Comparison of ENCODE assay signal across 9 cellular contexts in the genomic region with DNA sequence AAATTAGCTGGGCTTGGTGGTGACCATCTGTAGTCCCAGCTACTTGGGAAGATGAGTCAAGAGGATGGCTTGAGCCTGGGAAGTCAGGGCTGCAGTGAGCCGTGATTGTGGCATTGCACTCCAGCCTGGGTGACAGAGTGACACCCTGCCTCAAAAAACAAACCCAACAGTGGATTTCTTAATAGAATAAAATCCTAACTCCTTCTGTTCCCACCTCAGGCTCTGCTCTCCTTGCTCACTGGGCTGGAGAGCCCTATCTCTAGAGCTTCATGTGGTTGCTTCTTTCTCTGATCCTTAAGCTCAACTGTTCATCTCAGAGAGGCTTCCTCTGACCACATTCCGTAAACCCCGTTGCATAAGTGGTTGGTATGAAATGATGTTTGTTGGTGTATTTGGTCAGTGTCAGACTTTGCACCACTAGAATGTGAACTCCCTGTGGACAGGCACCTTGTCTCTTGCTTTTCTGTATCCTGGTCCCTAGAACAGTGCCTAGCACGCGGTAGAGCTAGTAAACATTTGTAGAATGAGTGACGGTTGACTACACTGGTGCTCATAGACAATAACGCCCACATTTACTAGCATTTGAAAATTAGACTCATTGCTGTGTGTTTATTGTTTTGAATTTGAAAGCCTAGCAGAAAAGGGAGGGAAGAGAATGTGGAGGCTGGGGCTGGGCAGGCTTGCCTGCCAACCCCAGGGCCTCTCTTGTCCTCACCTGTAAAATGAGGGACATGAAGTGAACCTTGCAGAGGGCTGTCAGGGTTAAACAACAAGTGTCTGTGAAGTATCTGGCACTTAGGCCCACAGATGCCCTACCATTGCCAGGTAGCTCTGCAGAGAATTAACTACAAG. TPM values are rescaled to one million over a fixed set of nuclear protein-coding genes. Genes with fewer than 3 reads are reported as not detected.
A peak's percentile ranks its signal among the peaks of the same experiment; 100 is the strongest.
DNase-seq lines count a peak whose midpoint lies in the region; ATAC-seq, FAIRE-seq and TF ChIP-seq lines count a peak whose summit lies in the region.
"Had no signal": no experiment of that assay in that cellular context is flagged by ENCODE, and none has a peak within 500 bp of the region (broad histone marks: within the 10 kb centered on the region; RNA-seq: fewer than 3 reads in every experiment).

No MANE protein-coding gene starts in this region.

- peak overlapping the region; percentile 41 for H3K27ac ChIP-seq in mesodermal cell (ENCODE audit: low read depth, low read length, severe bottlenecking)

- CTCF ChIA-PET in HEK293T (lab: Yijun Ruan, JAX), result interaction anchor here (0.7 to 1.0 kb wide), 2 partner anchors 34 to 239 kb away, joined by 4 read pairs; no protein-coding TSS in a partner anchor

- peaks cover 55% of the 10 kb centered on the region for H3K36me3 ChIP-seq in mesodermal cell (ENCODE audit: control insufficient read depth, insufficient read depth, low read length)

- no peaks in the 10 kb centered on the region for H3K9me3 Mint-ChIP-seq in activated naive CD4-positive, alpha-beta T cell treated with anti-CD3 and anti-CD28 coated beads, Interleukin-2, amount 50 U/mL, for 72 hours

- DNase-seq in AG10803 (ENCODE audit: low read depth) (peak; percentile 67), GF-D8 (lab: John Stamatoyannopoulos, UW) (peak; percentile 31), HEK293T (ENCODE audit: extremely low spot score) (no peak), RCC 7860 (ENCODE audit: low spot score) (no peak), D341Med (ENCODE audit: low spot score) (no peak)
- DNase-seq in activated naive CD4-positive, alpha-beta T cell treated with anti-CD3 and anti-CD28 coated beads, Interleukin-2, amount 50 U/mL, for 72 hours (ENCODE audit: low spot score in 2 of 2), result no peak

- no peak for ATAC-seq in activated naive CD4-positive, alpha-beta T cell treated with anti-CD3 and anti-CD28 coated beads, Interleukin-2, amount 50 U/mL, for 72 hours
- ATAC-seq in HG03025 (IDR thresholded peaks at IDR 0.05; ENCODE audit: low FRiP score, unreplicated experiment), result no peak

- H3K9me3 ChIP-seq in mesodermal cell (ENCODE audit: control insufficient read depth, low read length), result no peaks in the 10 kb centered on the region

- 100% methylated on average over 1 to 5 of the region's 7 CpGs for WGBS in mesodermal cell (ENCODE audit: insufficient coverage in 2 of 2), 2 experiments

- peak overlapping the region; percentile 32 to 83 for H3K27ac Mint-ChIP-seq in activated naive CD4-positive, alpha-beta T cell treated with anti-CD3 and anti-CD28 coated beads, Interleukin-2, amount 50 U/mL, for 72 hours

- H3K4me1 ChIP-seq in mesodermal cell (ENCODE audit: control insufficient read depth, insufficient read depth, low read length, poor library complexity, severe bottlenecking), result peaks cover 35% of the 10 kb centered on the region

- peaks cover 18 to 33% of the 10 kb centered on the region in 2 donors for H3K36me3 Mint-ChIP-seq in activated naive CD4-positive, alpha-beta T cell treated with anti-CD3 and anti-CD28 coated beads, Interleukin-2, amount 50 U/mL, for 72 hours

- FAIRE-seq in RCC 7860 (lab: Jason Lieb, UNC), result no peak
- FAIRE-seq: bronchial epithelial cell had no signal

- no peak for TF ChIP-seq CTCF in AG10803 (conservative IDR thresholded peaks at IDR 0.05; ENCODE audit: low read length)

- H3K4me3 ChIP-seq in AG10803 (ENCODE audit: low read length) (no peak overlapping the region), mesodermal cell (ENCODE audit: extremely low read depth, insufficient read depth, low read length, poor library complexity, severe bottlenecking) (no peak overlapping the region)

- POLR2A ChIA-PET in HEK293T (lab: Yijun Ruan, JAX), result no interaction called here

TF ChIP-seq in HEK293T, 16 proteins besides CTCF, POLR2A, EP300 and RAD21:
- TF ChIP-seq ELF4 (IDR thresholded peaks at IDR 0.05), result no peak
- no peak for TF ChIP-seq TARDBP (IDR thresholded peaks at IDR 0.05)

RNA-seq across cellular contexts. Expression of a gene that starts 4.2 kb away (rescaled TPM):
- 100 to 1,000 TPM; 106 to 142 TPM for total RNA-seq in activated naive CD4-positive, alpha-beta T cell treated with anti-CD3 and anti-CD28 coated beads, Interleukin-2, amount 50 U/mL, for 72 hours
- 113 TPM for polyA plus RNA-seq in mesodermal cell (2013, experiment 1 of 2)
- 115 TPM for polyA plus RNA-seq in mesodermal cell (2013, experiment 2 of 2)

RNA-seq across cellular contexts. Expression of a gene that starts 34.8 kb away (rescaled TPM):
- under 1 TPM; 0.52 to 0.70 TPM for total RNA-seq in activated naive CD4-positive, alpha-beta T cell treated with anti-CD3 and anti-CD28 coated beads, Interleukin-2, amount 50 U/mL, for 72 hours
- not detected for polyA plus RNA-seq in mesodermal cell (2013, experiment 1 of 2)
- polyA plus RNA-seq in mesodermal cell (2013, experiment 2 of 2), result not detected

Comparison
In these comparisons a context has a peak if more than half of its experiments do, and no peak if none do; other contexts are left out.
1. DNase-seq: peak in AG10803 (single experiment) and GF-D8 (single experiment); none in activated naive CD4-positive, alpha-beta T cell treated with anti-CD3 and anti-CD28 coated beads, Interleukin-2, amount 50 U/mL, for 72 hours (0 of 2), HEK293T (single experiment), RCC 7860 (single experiment) and D341Med (single experiment).